1 cellular context compared by ENCODE assay signal in the genomic region with DNA sequence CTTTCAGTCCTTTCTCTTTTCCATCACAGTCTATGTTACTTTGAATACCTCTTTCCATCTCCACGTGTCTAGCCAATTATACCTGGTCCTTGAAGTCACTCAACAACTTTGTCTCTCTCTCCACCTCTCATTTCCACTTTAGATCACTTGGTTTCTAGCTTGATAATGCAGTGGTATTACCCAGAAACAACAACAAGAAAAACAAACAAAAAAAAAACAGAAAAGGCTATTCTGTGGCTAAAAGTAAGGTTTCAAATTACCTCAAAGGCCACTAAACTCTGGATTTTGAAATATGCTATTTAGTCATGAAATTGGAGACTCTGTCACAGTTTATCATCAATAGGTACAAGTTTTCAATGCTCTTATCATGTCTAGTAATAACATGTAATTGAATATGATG.
A peak's percentile ranks its signal among the peaks of the same experiment; 100 is the strongest.
TF ChIP-seq lines count a peak whose summit lies in the region.

No MANE protein-coding gene starts in this region.

TF ChIP-seq in HEK293, 187 proteins besides CTCF, POLR2A, EP300 and RAD21 (continued from another document):
- TF ChIP-seq, protein P1, sequence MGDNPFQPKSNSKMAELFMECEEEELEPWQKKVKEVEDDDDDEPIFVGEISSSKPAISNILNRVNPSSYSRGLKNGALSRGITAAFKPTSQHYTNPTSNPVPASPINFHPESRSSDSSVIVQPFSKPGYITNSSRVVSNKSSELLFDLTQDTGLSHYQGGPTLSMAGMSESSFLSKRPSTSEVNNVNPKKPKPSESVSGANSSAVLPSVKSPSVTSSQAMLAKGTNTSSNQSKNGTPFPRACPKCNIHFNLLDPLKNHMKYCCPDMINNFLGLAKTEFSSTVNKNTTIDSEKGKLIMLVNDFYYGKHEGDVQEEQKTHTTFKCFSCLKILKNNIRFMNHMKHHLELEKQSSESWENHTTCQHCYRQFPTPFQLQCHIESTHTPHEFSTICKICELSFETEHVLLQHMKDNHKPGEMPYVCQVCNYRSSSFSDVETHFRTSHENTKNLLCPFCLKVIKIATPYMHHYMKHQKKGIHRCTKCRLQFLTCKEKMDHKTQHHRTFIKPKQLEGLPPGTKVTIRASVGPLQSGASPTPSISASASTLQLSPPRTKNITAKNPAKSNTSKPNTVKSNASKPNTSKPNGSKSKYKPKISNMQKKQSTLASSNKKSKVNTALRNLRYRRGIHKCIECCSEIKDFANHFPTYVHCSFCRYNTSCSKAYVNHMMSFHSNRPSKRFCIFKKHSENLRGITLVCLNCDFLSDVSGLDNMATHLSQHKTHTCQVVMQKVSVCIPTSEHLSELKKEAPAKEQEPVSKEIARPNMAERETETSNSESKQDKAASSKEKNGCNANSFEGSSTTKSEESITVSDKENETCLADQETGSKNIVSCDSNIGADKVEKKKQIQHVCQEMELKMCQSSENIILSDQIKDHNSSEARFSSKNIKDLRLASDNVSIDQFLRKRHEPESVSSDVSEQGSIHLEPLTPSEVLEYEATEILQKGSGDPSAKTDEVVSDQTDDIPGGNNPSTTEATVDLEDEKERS (tag by site-specific recombination; IDR thresholded peaks at IDR 0.05) = no peak
- TF ChIP-seq ZNF132 (tag by site-specific recombination; IDR thresholded peaks at IDR 0.05; ENCODE audit: borderline replicate concordance) = no peak
- no peak for TF ChIP-seq ZNF561 (tag by site-specific recombination; IDR thresholded peaks at IDR 0.05; ENCODE audit: borderline replicate concordance)
- no peak for TF ChIP-seq ZNF501 (tag by site-specific recombination; IDR thresholded peaks at IDR 0.05)
- TF ChIP-seq, protein P2, sequence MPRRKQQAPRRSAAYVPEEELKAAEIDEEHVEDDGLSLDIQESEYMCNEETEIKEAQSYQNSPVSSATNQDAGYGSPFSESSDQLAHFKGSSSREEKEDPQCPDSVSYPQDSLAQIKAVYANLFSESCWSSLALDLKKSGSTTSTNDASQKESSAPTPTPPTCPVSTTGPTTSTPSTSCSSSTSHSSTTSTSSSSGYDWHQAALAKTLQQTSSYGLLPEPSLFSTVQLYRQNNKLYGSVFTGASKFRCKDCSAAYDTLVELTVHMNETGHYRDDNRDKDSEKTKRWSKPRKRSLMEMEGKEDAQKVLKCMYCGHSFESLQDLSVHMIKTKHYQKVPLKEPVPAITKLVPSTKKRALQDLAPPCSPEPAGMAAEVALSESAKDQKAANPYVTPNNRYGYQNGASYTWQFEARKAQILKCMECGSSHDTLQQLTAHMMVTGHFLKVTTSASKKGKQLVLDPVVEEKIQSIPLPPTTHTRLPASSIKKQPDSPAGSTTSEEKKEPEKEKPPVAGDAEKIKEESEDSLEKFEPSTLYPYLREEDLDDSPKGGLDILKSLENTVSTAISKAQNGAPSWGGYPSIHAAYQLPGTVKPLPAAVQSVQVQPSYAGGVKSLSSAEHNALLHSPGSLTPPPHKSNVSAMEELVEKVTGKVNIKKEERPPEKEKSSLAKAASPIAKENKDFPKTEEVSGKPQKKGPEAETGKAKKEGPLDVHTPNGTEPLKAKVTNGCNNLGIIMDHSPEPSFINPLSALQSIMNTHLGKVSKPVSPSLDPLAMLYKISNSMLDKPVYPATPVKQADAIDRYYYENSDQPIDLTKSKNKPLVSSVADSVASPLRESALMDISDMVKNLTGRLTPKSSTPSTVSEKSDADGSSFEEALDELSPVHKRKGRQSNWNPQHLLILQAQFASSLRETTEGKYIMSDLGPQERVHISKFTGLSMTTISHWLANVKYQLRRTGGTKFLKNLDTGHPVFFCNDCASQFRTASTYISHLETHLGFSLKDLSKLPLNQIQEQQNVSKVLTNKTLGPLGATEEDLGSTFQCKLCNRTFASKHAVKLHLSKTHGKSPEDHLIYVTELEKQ (tag by site-specific recombination; IDR thresholded peaks at IDR 0.05; ENCODE audit: borderline replicate concordance) = no peak
- no peak for TF ChIP-seq ZNF830 (tag by site-specific recombination; IDR thresholded peaks at IDR 0.05; ENCODE audit: low read depth)
- TF ChIP-seq, protein P3, sequence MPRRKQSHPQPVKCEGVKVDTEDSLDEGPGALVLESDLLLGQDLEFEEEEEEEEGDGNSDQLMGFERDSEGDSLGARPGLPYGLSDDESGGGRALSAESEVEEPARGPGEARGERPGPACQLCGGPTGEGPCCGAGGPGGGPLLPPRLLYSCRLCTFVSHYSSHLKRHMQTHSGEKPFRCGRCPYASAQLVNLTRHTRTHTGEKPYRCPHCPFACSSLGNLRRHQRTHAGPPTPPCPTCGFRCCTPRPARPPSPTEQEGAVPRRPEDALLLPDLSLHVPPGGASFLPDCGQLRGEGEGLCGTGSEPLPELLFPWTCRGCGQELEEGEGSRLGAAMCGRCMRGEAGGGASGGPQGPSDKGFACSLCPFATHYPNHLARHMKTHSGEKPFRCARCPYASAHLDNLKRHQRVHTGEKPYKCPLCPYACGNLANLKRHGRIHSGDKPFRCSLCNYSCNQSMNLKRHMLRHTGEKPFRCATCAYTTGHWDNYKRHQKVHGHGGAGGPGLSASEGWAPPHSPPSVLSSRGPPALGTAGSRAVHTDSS (tag by site-specific recombination; IDR thresholded peaks at IDR 0.05) = no peak
- TF ChIP-seq TCF7L2 (IDR thresholded peaks at IDR 0.05; ENCODE audit: borderline replicate concordance, low read depth, low read length) = peak; percentile 53; the same call in 1 of the 2 replicates
- no peak for TF ChIP-seq ZNF792 (tag by site-specific recombination; IDR thresholded peaks at IDR 0.05)
- TF ChIP-seq ZNF350 (tag by site-specific recombination; IDR thresholded peaks at IDR 0.05) = no peak
- TF ChIP-seq SP7 (tag by site-specific recombination; IDR thresholded peaks at IDR 0.05) = peak; percentile 61
- no peak for TF ChIP-seq KLF16 (tag by site-specific recombination; IDR thresholded peaks at IDR 0.05)
- TF ChIP-seq, protein P4, sequence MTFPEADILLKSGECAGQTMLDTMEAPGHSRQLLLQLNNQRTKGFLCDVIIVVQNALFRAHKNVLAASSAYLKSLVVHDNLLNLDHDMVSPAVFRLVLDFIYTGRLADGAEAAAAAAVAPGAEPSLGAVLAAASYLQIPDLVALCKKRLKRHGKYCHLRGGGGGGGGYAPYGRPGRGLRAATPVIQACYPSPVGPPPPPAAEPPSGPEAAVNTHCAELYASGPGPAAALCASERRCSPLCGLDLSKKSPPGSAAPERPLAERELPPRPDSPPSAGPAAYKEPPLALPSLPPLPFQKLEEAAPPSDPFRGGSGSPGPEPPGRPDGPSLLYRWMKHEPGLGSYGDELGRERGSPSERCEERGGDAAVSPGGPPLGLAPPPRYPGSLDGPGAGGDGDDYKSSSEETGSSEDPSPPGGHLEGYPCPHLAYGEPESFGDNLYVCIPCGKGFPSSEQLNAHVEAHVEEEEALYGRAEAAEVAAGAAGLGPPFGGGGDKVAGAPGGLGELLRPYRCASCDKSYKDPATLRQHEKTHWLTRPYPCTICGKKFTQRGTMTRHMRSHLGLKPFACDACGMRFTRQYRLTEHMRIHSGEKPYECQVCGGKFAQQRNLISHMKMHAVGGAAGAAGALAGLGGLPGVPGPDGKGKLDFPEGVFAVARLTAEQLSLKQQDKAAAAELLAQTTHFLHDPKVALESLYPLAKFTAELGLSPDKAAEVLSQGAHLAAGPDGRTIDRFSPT (tag by site-specific recombination; IDR thresholded peaks at IDR 0.05) = no peak
